ENCODE assay signal across 21 cellular contexts in genomic region chr20:50672400-50673145, GRCh38. TPM values are rescaled to one million over a fixed set of nuclear protein-coding genes. Genes with fewer than 3 reads are reported as not detected.
DNase-seq lines count a peak whose midpoint lies in the region; ATAC-seq, FAIRE-seq and TF ChIP-seq lines count a peak whose summit lies in the region.
"Had no signal": no experiment of that assay in that cellular context is flagged by ENCODE, and none has a peak within 500 bp of the region (broad histone marks: within the 10 kb centered on the region; RNA-seq: fewer than 3 reads in every experiment).

No MANE protein-coding gene starts in this region.

- H2AK5ac ChIP-seq in neuronal stem cell (ENCODE audit: low read depth, low read length): peak overlapping the region; percentile 3

- H3K23ac ChIP-seq in neuronal stem cell (ENCODE audit: low read depth, low read length, poor library complexity): peak overlapping the region; percentile 49

- H3K4me3 Mint-ChIP-seq in Caco-2 (ENCODE audit: unreplicated experiment): no peak overlapping the region
- H3K4me3 Mint-ChIP-seq: CD4-positive, CD25-positive, alpha-beta regulatory T cell; HFFc6 had no signal

- H3K79me2 ChIP-seq in OCI-LY3 (ENCODE audit: low read length) (no peaks in the 10 kb centered on the region), GM23248 (ENCODE audit: insufficient read depth) (no peaks in the 10 kb centered on the region)

- H3K18ac ChIP-seq in neuronal stem cell (ENCODE audit: low read length): peak overlapping the region; percentile 44

- in situ Hi-C loops in GM23248 (cut with MboI): no loop called here

- POLR2A ChIA-PET in Caco-2 (lab: Charles Lee): no interaction called here

- DNase-seq in Caco-2 (no peak), kidney (peak; percentile 71), neuronal stem cell (ENCODE audit: low spot score) (no peak), NCI-H2081 (lab: John Stamatoyannopoulos, UW) (no peak), head of caudate nucleus (no peak), GM23248 (no peak)
- DNase-seq in stimulated activated naive CD8-positive, alpha-beta T cell treated with anti-CD3 and anti-CD28 coated beads, Interleukin-15, Interleukin-2, amounts not matched to agents 100 U/mL and 50 U/mL, for 24 hours: no peak
- DNase-seq: CD4-positive, CD25-positive, alpha-beta regulatory T cell; DMS153; DMS79 treated with DMSO at 0.1 percent for 48 hours; EL; GOT3; HFFc6; IMR-90 had no signal

- H3K27ac Mint-ChIP-seq in Caco-2 (ENCODE audit: unreplicated experiment): peak overlapping the region; percentile 72
- H3K27ac Mint-ChIP-seq: CD4-positive, CD25-positive, alpha-beta regulatory T cell; HFFc6 had no signal

- peaks cover 72% of the 10 kb centered on the region for H3K4me1 Mint-ChIP-seq in Caco-2 (ENCODE audit: low read depth, unreplicated experiment)
- H3K4me1 Mint-ChIP-seq: CD4-positive, CD25-positive, alpha-beta regulatory T cell had no signal

- FAIRE-seq in kidney (lab: Jason Lieb, UNC): no peak
- FAIRE-seq: G401.6, GM12891 had no signal

- peak overlapping the region; percentile 34 for H4K91ac ChIP-seq in neuronal stem cell (ENCODE audit: low read depth, low read length, poor library complexity)

- H4K20me1 ChIP-seq in OCI-LY3 (ENCODE audit: insufficient read depth, low read length) (no peaks in the 10 kb centered on the region), GM23248 (ENCODE audit: insufficient read depth) (no peaks in the 10 kb centered on the region)
- H4K20me1 ChIP-seq: BLaER1 treated with 17β-estradiol and CSF1 and Interleukin-3, amounts not matched to agents 10 nM and 100 nM had no signal

- peak overlapping the region; percentile 37 for H3K4me2 ChIP-seq in OCI-LY3 (ENCODE audit: low read length)
- H3K4me2 ChIP-seq in neuronal stem cell (ENCODE audit: insufficient read depth, low read length, poor library complexity, severe bottlenecking): no peak overlapping the region
- no peak overlapping the region for H3K4me2 ChIP-seq in GM23248 (ENCODE audit: unreplicated experiment)
- H3K4me2 ChIP-seq: BLaER1 treated with 17β-estradiol and CSF1 and Interleukin-3, amounts not matched to agents 10 nM and 100 nM had no signal

- no peaks in the 10 kb centered on the region for H3K9me2 ChIP-seq in GM23248 (ENCODE audit: insufficient read depth)

- H3K14ac ChIP-seq in neuronal stem cell (ENCODE audit: low read length): peak overlapping the region; percentile 74

- no peaks in the 10 kb centered on the region for H3K27me3 Mint-ChIP-seq in Caco-2 (ENCODE audit: insufficient read depth, unreplicated experiment)

- CTCF ChIA-PET in Caco-2 (lab: Charles Lee): interaction anchor here (0.6 to 2.1 kb wide), 4 partner anchors 9 to 77 kb away, joined by 3 to 7 read pairs (median 5); no protein-coding TSS in a partner anchor

- no TSS peak for BruUV-seq in Caco-2 (replicated peaks; lab: Mats Ljungman, UMichigan)

- no peak overlapping the region for H2BK120ac ChIP-seq in neuronal stem cell (ENCODE audit: low read depth, low read length)

- no peaks in the 10 kb centered on the region for H3F3A ChIP-seq in GM23248 (ENCODE audit: insufficient read depth)

- no peak overlapping the region for H2BK5ac ChIP-seq in neuronal stem cell (ENCODE audit: low read length)

- no peaks in the 10 kb centered on the region for H3K36me3 ChIP-seq in Caco-2 (ENCODE audit: control insufficient read depth, insufficient read depth, low read length)
- H3K36me3 ChIP-seq in OCI-LY3 (replicated peaks; ENCODE audit: low read depth, low read length): no peaks in the 10 kb centered on the region
- H3K36me3 ChIP-seq in kidney (ENCODE audit: control insufficient read depth in 1 of 2, insufficient read depth in 2 of 2, low read length in 2 of 2): no peaks in the 10 kb centered on the region
- H3K36me3 ChIP-seq in neuronal stem cell (replicated peaks in 1 of 2; ENCODE audit: control insufficient read depth in 2 of 2, insufficient read depth in 2 of 2, low read length in 2 of 2): peaks cover 0 to 2% of the 10 kb centered on the region in 2 donors
- no peaks in the 10 kb centered on the region for H3K36me3 ChIP-seq in GM23248 (ENCODE audit: low read depth)
- H3K36me3 ChIP-seq: BLaER1 treated with 17β-estradiol and CSF1 and Interleukin-3, amounts not matched to agents 10 nM and 100 nM; HAP-1 had no signal

- H2AFZ ChIP-seq in OCI-LY3 (ENCODE audit: low read depth, low read length) (no peak overlapping the region; the same call in 1 of the 2 replicates), neuronal stem cell (ENCODE audit: low read length) (no peak overlapping the region), GM23248 (no peak overlapping the region)

- TF ChIP-seq CTCF in Caco-2 (IDR thresholded peaks at IDR 0.05; ENCODE audit: insufficient read depth in 1 of 2, low read depth in 1 of 2, low read length in 1 of 2, severe bottlenecking in 1 of 2, unreplicated experiment in 1 of 2) (no peak), OCI-LY3 (IDR thresholded peaks at IDR 0.05; ENCODE audit: low read depth, low read length) (no peak), kidney (IDR thresholded peaks at IDR 0.05; ENCODE audit: borderline replicate concordance, extremely low read depth, insufficient read depth) (no peak)

- no peaks in the 10 kb centered on the region for H3K9me3 Mint-ChIP-seq in Caco-2 (ENCODE audit: unreplicated experiment)
- H3K9me3 Mint-ChIP-seq: CD4-positive, CD25-positive, alpha-beta regulatory T cell; HFFc6 had no signal

- H3K27ac ChIP-seq in OCI-LY3 (ENCODE audit: low read length): no peak overlapping the region
- H3K27ac ChIP-seq in kidney (ENCODE audit: low read depth in 2 of 2, low read length in 2 of 2): peak overlapping the region; percentile 82 to 93
- no peak overlapping the region for H3K27ac ChIP-seq in neuronal stem cell (replicated peaks; ENCODE audit: low read length)
- no peak overlapping the region for H3K27ac ChIP-seq in GM23248
- H3K27ac ChIP-seq: HL-60 had no signal

- no peak overlapping the region for H2BK12ac ChIP-seq in neuronal stem cell (ENCODE audit: low read length)

- H3K9me3 ChIP-seq in Caco-2 (no peaks in the 10 kb centered on the region), OCI-LY3 (ENCODE audit: insufficient read depth, low read length) (no peaks in the 10 kb centered on the region), kidney (ENCODE audit: control insufficient read depth in 1 of 2, low read length in 2 of 2) (no peaks in the 10 kb centered on the region), neuronal stem cell (replicated peaks in 1 of 2; ENCODE audit: control insufficient read depth in 2 of 2, insufficient read depth in 1 of 2, low read depth in 1 of 2, low read length in 2 of 2) (no peaks in the 10 kb centered on the region), GM23248 (ENCODE audit: low read depth) (no peaks in the 10 kb centered on the region)
- H3K9me3 ChIP-seq: BLaER1 treated with 17β-estradiol and CSF1 and Interleukin-3, amounts not matched to agents 10 nM and 100 nM; HAP-1 had no signal

- no peak overlapping the region for H4K8ac ChIP-seq in neuronal stem cell (ENCODE audit: low read depth, low read length)

- H3K36me3 Mint-ChIP-seq in Caco-2 (ENCODE audit: insufficient read depth, unreplicated experiment): peaks cover 5% of the 10 kb centered on the region
- H3K36me3 Mint-ChIP-seq: CD4-positive, CD25-positive, alpha-beta regulatory T cell had no signal

- H3K79me1 ChIP-seq in neuronal stem cell (ENCODE audit: low read depth, low read length): no peaks in the 10 kb centered on the region

- no peak overlapping the region for H3K4ac ChIP-seq in neuronal stem cell (ENCODE audit: low read length)

- intact Hi-C loops in Caco-2 (cut with micrococcal nuclease; ENCODE audit: unreplicated experiment) (no loop called here), kidney (cut with DNase I) (no loop called here), head of caudate nucleus (cut with DNase I) (no loop called here)

- no CpG with 5 or more reads among the region's 8 CpGs for WGBS in neuronal stem cell (ENCODE audit: extremely low coverage in 2 of 2, insufficient read length in 2 of 2, insufficient replicate concordance in 1 of 2), 2 donors
- 96% methylated on average over 8 of the region's 8 CpGs for WGBS in GM23248 (ENCODE audit: low coverage in 1 of 2, low lambda C conversion rate in 2 of 2, missing lambda C conversion rate in 2 of 2), 2 experiments

- H3K27me3 ChIP-seq in Caco-2 (replicated peaks; ENCODE audit: control insufficient read depth, insufficient read depth, low read length) (no peaks in the 10 kb centered on the region), OCI-LY3 (ENCODE audit: low read depth, low read length) (peaks cover 8% of the 10 kb centered on the region; the same call in 1 of the 2 replicates), neuronal stem cell (ENCODE audit: control insufficient read depth in 3 of 3, insufficient read depth in 3 of 3, low read depth in 1 of 3, low read length in 3 of 3) (no peaks in the 10 kb centered on the region), GM23248 (replicated peaks; ENCODE audit: insufficient read depth) (no peaks in the 10 kb centered on the region)
- H3K27me3 ChIP-seq: BLaER1 treated with 17β-estradiol and CSF1 and Interleukin-3, amounts not matched to agents 10 nM and 100 nM had no signal

- no peak for ATAC-seq in stimulated activated naive CD8-positive, alpha-beta T cell treated with anti-CD3 and anti-CD28 coated beads, Interleukin-15, Interleukin-2, amounts not matched to agents 100 U/mL and 50 U/mL, for 24 hours

- H3K4me1 ChIP-seq in Caco-2 (peaks cover 77% of the 10 kb centered on the region), OCI-LY3 (ENCODE audit: low read length) (peaks cover 12% of the 10 kb centered on the region), kidney (ENCODE audit: control insufficient read depth in 1 of 2, insufficient read depth in 1 of 2, low read depth in 1 of 2, low read length in 2 of 2) (peaks cover 43 to 62% of the 10 kb centered on the region in 2 donors), neuronal stem cell (ENCODE audit: control insufficient read depth in 2 of 2, insufficient read depth in 1 of 2, low read depth in 1 of 2, low read length in 2 of 2) (peaks cover 2 to 5% of the 10 kb centered on the region in 2 donors), GM23248 (ENCODE audit: insufficient read depth) (no peaks in the 10 kb centered on the region)

- peak overlapping the region; percentile 81 for H2BK15ac ChIP-seq in neuronal stem cell (ENCODE audit: low read length)

- H3K4me3 ChIP-seq in Caco-2 (ENCODE audit: low read depth, low read length) (no peak overlapping the region), OCI-LY3 (ENCODE audit: low read length) (no peak overlapping the region), kidney (ENCODE audit: low read length in 2 of 2) (no peak overlapping the region), neuronal stem cell (ENCODE audit: low read length in 2 of 2) (no peak overlapping the region), GM23248 (no peak overlapping the region)
- H3K4me3 ChIP-seq: BLaER1 treated with 17β-estradiol and CSF1 and Interleukin-3, amounts not matched to agents 10 nM and 100 nM; HAP-1 had no signal

- H3K9ac ChIP-seq in OCI-LY3 (ENCODE audit: low read length) (no peak overlapping the region), kidney (ENCODE audit: low read length in 2 of 2) (peak overlapping the region in 1 of 2 donors; percentile 36), neuronal stem cell (ENCODE audit: low read depth, low read length, poor library complexity) (peak overlapping the region; percentile 3), GM23248 (no peak overlapping the region)
- H3K9ac ChIP-seq: BLaER1 treated with 17β-estradiol and CSF1 and Interleukin-3, amounts not matched to agents 10 nM and 100 nM had no signal

RNA-seq across cellular contexts. Expression of gene RIPOR3, which starts 18.8 kb away (rescaled TPM):
- total RNA-seq in Caco-2 (2022): 0.18 and 0.67 TPM in 2 replicates
- total RNA-seq in kidney: 14.6 TPM
- polyA plus RNA-seq in kidney (ENCODE audit: insufficient read depth, low read depth, low replicate concordance): 10.5 TPM
- 2.5 TPM for polyA plus RNA-seq in neuronal stem cell (2013, experiment 1 of 2)
- polyA plus RNA-seq in neuronal stem cell (2013, experiment 2 of 2): 2.3 TPM
- total RNA-seq in GM23248 (2014; rRNA removed; shearing (Covaris generic)): 0.76 TPM in 1 of 2 replicates, not detected in the other
- 0.49 TPM in 2 replicates for polyA plus RNA-seq in GM23248 (2016; fragmentation: Nextera tagmentation; extraction: Ambion mirVana)
- total RNA-seq: A172 had no signal

RNA-seq across cellular contexts. Expression of gene PARD6B, which starts 58.8 kb away (rescaled TPM):
- total RNA-seq in Caco-2 (2022) (153 and 156 TPM in 2 replicates), kidney (72.0 TPM)
- polyA plus RNA-seq in kidney (ENCODE audit: insufficient read depth, low read depth, low replicate concordance) (9.2 TPM), GM23248 (2016; fragmentation: Nextera tagmentation; extraction: Ambion mirVana) (0.16 and 0.34 TPM in 2 replicates)
- polyA plus RNA-seq in neuronal stem cell (2013, experiment 1 of 2): 9.2 TPM
- polyA plus RNA-seq in neuronal stem cell (2013, experiment 2 of 2): 10.3 TPM
- not detected in 2 replicates for total RNA-seq in GM23248 (2014; rRNA removed; shearing (Covaris generic))

Comparison
In these comparisons a context has a peak if more than half of its experiments do, and no peak if none do; other contexts are left out.
1. H3K27ac ChIP-seq: peak in kidney (2 of 2); none in OCI-LY3 (single experiment), neuronal stem cell (single experiment) and GM23248 (single experiment).
2. RNA of gene PARD6B, which starts 58.8 kb away (total RNA-seq): 153 to 156 TPM in Caco-2 and 72.0 TPM in kidney (single experiment); not detected in GM23248; every median in the first group is over 10 times any median in the second.